In the genomic region with DNA sequence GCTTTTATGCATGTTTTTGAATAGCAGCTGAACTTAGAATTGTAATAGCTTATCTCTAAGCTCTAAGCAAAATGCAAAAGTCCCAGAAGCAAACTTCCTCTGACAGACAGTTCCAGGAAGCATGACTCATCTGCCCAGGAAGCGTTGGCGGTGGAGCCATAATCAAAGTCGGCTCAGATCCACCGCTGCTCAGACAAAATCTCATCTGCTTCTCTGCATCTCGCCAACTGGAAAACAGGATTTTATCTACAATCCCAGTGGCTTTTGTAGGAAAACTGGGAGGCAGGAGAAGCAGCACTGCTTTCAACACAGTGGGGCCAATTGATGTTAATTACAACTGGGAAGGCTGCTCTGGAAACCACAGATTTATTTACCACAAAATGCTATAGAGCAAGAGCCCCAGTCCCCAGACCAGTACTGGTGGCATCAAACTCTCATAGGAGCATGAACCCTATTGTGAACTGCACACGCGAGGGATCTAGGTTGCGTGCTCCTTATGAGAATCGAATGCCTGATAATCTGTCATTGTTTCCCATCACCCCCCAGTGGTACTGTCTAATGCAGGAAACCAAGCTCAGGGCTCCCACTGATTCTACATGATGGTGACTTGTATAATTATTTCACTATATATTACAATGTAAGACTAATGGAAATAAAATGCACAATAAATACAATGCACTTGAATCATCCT, we compare ENCODE assay signal across 8 cellular contexts.
A peak's percentile ranks its signal among the peaks of the same experiment; 100 is the strongest.
DNase-seq lines count a peak whose midpoint lies in the region; ATAC-seq and TF ChIP-seq lines count a peak whose summit lies in the region.

No MANE protein-coding gene starts in this region.

- no peaks in the 10 kb centered on the region for H3K27me3 Mint-ChIP-seq in stimulated activated naive CD8-positive, alpha-beta T cell treated with anti-CD3 and anti-CD28 coated beads, Interleukin-15, amount 100 ng/mL, for 72 hours

- peak overlapping the region in 1 of 4 donors; percentile 48 for H3K4me3 ChIP-seq in esophagus squamous epithelium
- peak overlapping the region; percentile 40 to 44 for H3K4me3 ChIP-seq in neutrophil (ENCODE audit: low read depth in 1 of 2, low read length in 1 of 2)

- no peak for TF ChIP-seq POLR2A in esophagus squamous epithelium (IDR thresholded peaks at IDR 0.05)

- WGBS in esophagus squamous epithelium, 2 donors, result 24 to 31% methylated on average over 8 to 9 of the region's 9 CpGs

- H3K9me3 ChIP-seq in esophagus squamous epithelium, result no peaks in the 10 kb centered on the region
- no peaks in the 10 kb centered on the region for H3K9me3 ChIP-seq in neutrophil

- ATAC-seq in stimulated activated naive CD8-positive, alpha-beta T cell treated with anti-CD3 and anti-CD28 coated beads, Interleukin-15, amount 100 ng/mL, for 72 hours, result peak; percentile 42
- ATAC-seq in GM18873 (IDR thresholded peaks at IDR 0.05; ENCODE audit: low FRiP score, unreplicated experiment), result no peak

- TF ChIP-seq CTCF in esophagus squamous epithelium (IDR thresholded peaks at IDR 0.05) (no peak), neutrophil (IDR thresholded peaks at IDR 0.05) (no peak)

- peak; percentile 70 for DNase-seq in ELF-1 (ENCODE audit: low read depth, low spot score)
- DNase-seq in NOMO-1 (lab: John Stamatoyannopoulos, UW; ENCODE audit: unreplicated experiment in 2 of 2), result peak; percentile 55 to 73
- peak; percentile 90 for DNase-seq in activated T-cell treated with anti-CD3 and anti-CD28 coated beads for 4 hours
- DNase-seq in esophagus squamous epithelium (lab: John Stamatoyannopoulos, UW), result peak; percentile 3
- peak; percentile 69 to 75 for DNase-seq in stimulated activated naive CD8-positive, alpha-beta T cell treated with anti-CD3 and anti-CD28 coated beads, Interleukin-15, amount 100 ng/mL, for 72 hours
- DNase-seq in iPS-NIHi11 (ENCODE audit: low spot score), result no peak

- peaks cover 6 to 58% (median 31%) of the 10 kb centered on the region in 3 donors for H3K4me1 ChIP-seq in esophagus squamous epithelium
- H3K4me1 ChIP-seq in neutrophil (ENCODE audit: control insufficient read depth in 1 of 2, insufficient read depth in 1 of 2, low read depth in 1 of 2, low read length in 1 of 2), result peaks cover 78 to 82% of the 10 kb centered on the region in 2 experiments

- H3K27me3 ChIP-seq in esophagus squamous epithelium (no peaks in the 10 kb centered on the region), neutrophil (no peaks in the 10 kb centered on the region)

- peak overlapping the region; percentile 69 to 80 for H3K4me3 Mint-ChIP-seq in stimulated activated naive CD8-positive, alpha-beta T cell treated with anti-CD3 and anti-CD28 coated beads, Interleukin-15, amount 100 ng/mL, for 72 hours

- no peaks in the 10 kb centered on the region for H3K9me3 Mint-ChIP-seq in stimulated activated naive CD8-positive, alpha-beta T cell treated with anti-CD3 and anti-CD28 coated beads, Interleukin-15, amount 100 ng/mL, for 72 hours

- H3K36me3 ChIP-seq in esophagus squamous epithelium, result no peaks in the 10 kb centered on the region
- no peaks in the 10 kb centered on the region for H3K36me3 ChIP-seq in neutrophil

- peak overlapping the region; percentile 94 to 97 for H3K27ac Mint-ChIP-seq in stimulated activated naive CD8-positive, alpha-beta T cell treated with anti-CD3 and anti-CD28 coated beads, Interleukin-15, amount 100 ng/mL, for 72 hours

- peak overlapping the region; percentile 32 to 80 (median 59) for H3K27ac ChIP-seq in esophagus squamous epithelium
- peak overlapping the region; percentile 64 for H3K27ac ChIP-seq in neutrophil

- intact Hi-C loops in esophagus squamous epithelium (cut with DNase I), result no loop called here

- peaks cover 81% of the 10 kb centered on the region for H3K4me1 Mint-ChIP-seq in stimulated activated naive CD8-positive, alpha-beta T cell treated with anti-CD3 and anti-CD28 coated beads, Interleukin-15, amount 100 ng/mL, for 72 hours
